In the genomic region with DNA sequence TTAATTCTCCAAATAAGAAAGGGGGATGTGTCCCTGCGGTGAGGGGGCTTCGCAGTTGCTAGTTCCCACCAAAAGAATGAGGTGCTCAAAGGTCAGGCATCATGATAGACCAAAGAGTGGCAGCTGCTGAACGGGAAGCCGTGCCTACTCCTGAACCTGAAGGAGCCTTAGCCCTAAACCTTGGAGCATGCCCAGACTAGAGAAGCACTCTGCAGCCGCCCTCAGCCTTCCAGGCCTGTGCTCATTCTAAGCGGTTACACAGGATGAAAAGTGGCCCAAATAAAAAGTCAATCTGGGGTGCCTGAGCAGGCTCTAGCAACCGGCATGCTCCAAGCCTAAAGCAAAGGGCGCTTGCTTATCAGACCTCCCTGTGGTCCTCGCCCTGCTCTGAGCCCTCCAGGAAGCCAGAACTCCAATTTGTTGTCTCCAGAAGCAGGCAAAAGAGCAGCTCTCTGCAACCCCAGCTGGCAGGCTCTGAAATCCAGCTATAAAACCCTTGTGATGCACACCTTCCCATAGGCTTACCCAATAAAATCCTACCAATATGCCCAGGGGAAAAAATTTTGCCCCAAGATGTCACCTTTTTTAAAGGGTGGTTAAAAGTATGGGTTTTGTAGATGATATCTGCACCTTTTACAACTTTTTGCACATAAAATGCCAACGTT, we compare ENCODE assay signal across 14 cellular contexts.
"Had no signal": no experiment of that assay in that cellular context is flagged by ENCODE, and none has a peak within 500 bp of the region (broad histone marks: within the 10 kb centered on the region; RNA-seq: fewer than 3 reads in every experiment).

No MANE protein-coding gene starts in this region.

- H3K4me3 ChIP-seq: right atrium auricular region, skin epidermis had no signal

- H3K9me3 Mint-ChIP-seq: activated CD4-positive, alpha-beta T cell treated with anti-CD3 and anti-CD28 coated beads, Interleukin-2, amount 10 ng/mL, durations not matched to agents 24 days and 14 days; endodermal cell; natural killer cell treated with Interleukin-12 subunit alpha and Interleukin-12 subunit beta and Interleukin-15 and Interleukin-18, amount 100 ng/mL, for 72 hours had no signal

- H3K27ac Mint-ChIP-seq: activated CD4-positive, alpha-beta T cell treated with anti-CD3 and anti-CD28 coated beads, Interleukin-2, amount 10 ng/mL, durations not matched to agents 24 days and 14 days; natural killer cell treated with Interleukin-12 subunit alpha and Interleukin-12 subunit beta and Interleukin-15 and Interleukin-18, amount 100 ng/mL, for 72 hours had no signal

- H3K27me3 ChIP-seq: brain microvascular endothelial cell, right atrium auricular region had no signal

- ATAC-seq: natural killer cell treated with Interleukin-12 subunit alpha and Interleukin-12 subunit beta and Interleukin-15 and Interleukin-18, amount 100 ng/mL, for 72 hours had no signal

- H3K27ac ChIP-seq: brain microvascular endothelial cell, right atrium auricular region, skin epidermis, WERI-Rb-1 had no signal

- H3K36me3 Mint-ChIP-seq: natural killer cell treated with Interleukin-12 subunit alpha and Interleukin-12 subunit beta and Interleukin-15 and Interleukin-18, amount 100 ng/mL, for 72 hours had no signal

- H3K36me3 ChIP-seq: brain microvascular endothelial cell, right atrium auricular region, WERI-Rb-1 had no signal

- DNase-seq: activated CD4-positive, alpha-beta T cell treated with anti-CD3 and anti-CD28 coated beads, Interleukin-2, amount 10 ng/mL, durations not matched to agents 24 days and 14 days; activated CD8-positive, alpha-beta memory T cell treated with anti-CD3 and anti-CD28 coated beads for 24 hours; activated effector memory CD4-positive, alpha-beta T cell treated with Interleukin-2 at 50 U/mL for 16 hours; activated T-cell treated with anti-CD3 and anti-CD28 coated beads for 4 hours; brain microvascular endothelial cell; endodermal cell; mammary epithelial cell; nucleus accumbens; stimulated activated naive CD4-positive, alpha-beta T cell; WERI-Rb-1 had no signal

- H3K9me3 ChIP-seq: right atrium auricular region had no signal

- H3K27me3 Mint-ChIP-seq: activated CD4-positive, alpha-beta T cell treated with anti-CD3 and anti-CD28 coated beads, Interleukin-2, amount 10 ng/mL, durations not matched to agents 24 days and 14 days; activated naive CD8-positive, alpha-beta T cell; natural killer cell treated with Interleukin-12 subunit alpha and Interleukin-12 subunit beta and Interleukin-15 and Interleukin-18, amount 100 ng/mL, for 72 hours had no signal

- H3K4me3 Mint-ChIP-seq: activated CD4-positive, alpha-beta T cell treated with anti-CD3 and anti-CD28 coated beads, Interleukin-2, amount 10 ng/mL, durations not matched to agents 24 days and 14 days; activated naive CD8-positive, alpha-beta T cell; endodermal cell; natural killer cell treated with Interleukin-12 subunit alpha and Interleukin-12 subunit beta and Interleukin-15 and Interleukin-18, amount 100 ng/mL, for 72 hours had no signal
